In genomic region chr1:247165674-247166073, GRCh38 we compare ENCODE assay signal across 25 cellular contexts. TPM values are rescaled to one million over a fixed set of nuclear protein-coding genes. Genes with fewer than 3 reads are reported as not detected.
DNase-seq lines count a peak whose midpoint lies in the region; ATAC-seq and TF ChIP-seq lines count a peak whose summit lies in the region.
"Had no signal": no experiment of that assay in that cellular context is flagged by ENCODE, and none has a peak within 500 bp of the region (broad histone marks: within the 10 kb centered on the region; RNA-seq: fewer than 3 reads in every experiment).

No MANE protein-coding gene starts in this region.

- in situ Hi-C loops in mammary epithelial cell (cut with MboI; ENCODE audit: low sequenced_read_pairs in 2 of 2): no loop called here

- H3K4me3 Mint-ChIP-seq in activated T-cell treated with anti-CD3 and anti-CD28 coated beads, Interleukin-2, amount 50 U/mL, for 72 hours: no peak overlapping the region
- H3K4me3 Mint-ChIP-seq in activated T-cell treated with anti-CD3 and anti-CD28 coated beads, Interleukin-2, amount 50 U/mL, for 24 hours: no peak overlapping the region
- H3K4me3 Mint-ChIP-seq in HFFc6 (no peak overlapping the region), endodermal cell (no peak overlapping the region)
- no peak overlapping the region for H3K4me3 Mint-ChIP-seq in stimulated activated naive B cell treated with anti-CD40 and anti-IgM and Interleukin-4, amounts not matched to agents 10 μg/mL and 1 μg/mL and 100 μg/mL, for 72 hours
- H3K4me3 Mint-ChIP-seq: CD4-positive, alpha-beta T cell had no signal

- peaks cover 35% of the 10 kb centered on the region for H3K4me1 Mint-ChIP-seq in activated T-cell treated with anti-CD3 and anti-CD28 coated beads, Interleukin-2, amount 50 U/mL, for 72 hours (ENCODE audit: low read depth)
- peaks cover 46% of the 10 kb centered on the region for H3K4me1 Mint-ChIP-seq in activated T-cell treated with anti-CD3 and anti-CD28 coated beads, Interleukin-2, amount 50 U/mL, for 24 hours (ENCODE audit: low read depth)
- H3K4me1 Mint-ChIP-seq in HFFc6 (ENCODE audit: low read depth) (peaks cover 6% of the 10 kb centered on the region; the same call in 1 of the 2 replicates), endodermal cell (peaks cover 13% of the 10 kb centered on the region)
- peaks cover 17 to 33% of the 10 kb centered on the region in 2 donors for H3K4me1 Mint-ChIP-seq in stimulated activated naive B cell treated with anti-CD40 and anti-IgM and Interleukin-4, amounts not matched to agents 10 μg/mL and 1 μg/mL and 100 μg/mL, for 72 hours

- no peak for DNase-seq in activated T-cell treated with anti-CD3 and anti-CD28 coated beads, Interleukin-2, amount 50 U/mL, for 72 hours
- no peak for DNase-seq in activated T-cell treated with anti-CD3 and anti-CD28 coated beads, Interleukin-2, amount 50 U/mL, for 24 hours
- DNase-seq in HFFc6: peak; percentile 0
- DNase-seq in endodermal cell: no peak
- no peak for DNase-seq in stimulated activated naive B cell treated with anti-CD40 and anti-IgM and Interleukin-4, amounts not matched to agents 10 μg/mL and 1 μg/mL and 100 μg/mL, for 72 hours
- no peak for DNase-seq in left lobe of liver (ENCODE audit: low spot score)
- no peak for DNase-seq in mammary epithelial cell
- no peak for DNase-seq in thyroid gland
- DNase-seq: 8988T; ACHN; CD4-positive, alpha-beta T cell; COR-L47; EL; GF-D8; Kasumi-1; MG63; NCI-H1105 treated with DMSO at 0.1 percent for 48 hours; NCI-H146; NCI-H1930; NCI-H2107; NCI-H446; NCI-H524 treated with DMSO at 0.1 percent for 48 hours; NCI-H774; SIG-M5 had no signal

- H3K27ac ChIP-seq in endodermal cell (ENCODE audit: low read depth, low read length) (no peak overlapping the region), mammary epithelial cell (ENCODE audit: insufficient read depth, low read depth, low read length) (no peak overlapping the region), thyroid gland (no peak overlapping the region)
- H3K27ac ChIP-seq: SK-N-MC had no signal

- no peak for TF ChIP-seq POLR2A in thyroid gland (IDR thresholded peaks at IDR 0.05)

- no TSS peak for BruUV-seq in mammary epithelial cell (replicated peaks; lab: Mats Ljungman, UMichigan)

- H2AFZ ChIP-seq in mammary epithelial cell (ENCODE audit: low read depth, low read length): no peak overlapping the region

- H3K4me1 ChIP-seq in endodermal cell (ENCODE audit: control insufficient read depth, insufficient read depth, low read length): no peaks in the 10 kb centered on the region
- H3K4me1 ChIP-seq in mammary epithelial cell (ENCODE audit: insufficient read depth, low read length): no peaks in the 10 kb centered on the region
- no peaks in the 10 kb centered on the region for H3K4me1 ChIP-seq in thyroid gland

- peaks cover 81% of the 10 kb centered on the region for H3K9me3 ChIP-seq in endodermal cell (ENCODE audit: control insufficient read depth, low read length)
- H3K9me3 ChIP-seq in mammary epithelial cell (replicated peaks; ENCODE audit: insufficient read depth, low read length): peaks cover 35% of the 10 kb centered on the region
- no peaks in the 10 kb centered on the region for H3K9me3 ChIP-seq in thyroid gland

- no peaks in the 10 kb centered on the region for H4K20me1 ChIP-seq in mammary epithelial cell (ENCODE audit: insufficient read depth, low read length)

- peaks cover 26 to 31% of the 10 kb centered on the region in 2 donors for H3K9me3 Mint-ChIP-seq in activated T-cell treated with anti-CD3 and anti-CD28 coated beads, Interleukin-2, amount 50 U/mL, for 72 hours
- H3K9me3 Mint-ChIP-seq in activated T-cell treated with anti-CD3 and anti-CD28 coated beads, Interleukin-2, amount 50 U/mL, for 24 hours: peaks cover 61% of the 10 kb centered on the region
- H3K9me3 Mint-ChIP-seq in HFFc6 (peaks cover 68% of the 10 kb centered on the region), endodermal cell (peaks cover 82% of the 10 kb centered on the region)
- peaks cover 22 to 37% of the 10 kb centered on the region in 2 donors for H3K9me3 Mint-ChIP-seq in stimulated activated naive B cell treated with anti-CD40 and anti-IgM and Interleukin-4, amounts not matched to agents 10 μg/mL and 1 μg/mL and 100 μg/mL, for 72 hours

- peaks cover 47 to 71% of the 10 kb centered on the region in 2 donors for H3K36me3 Mint-ChIP-seq in activated T-cell treated with anti-CD3 and anti-CD28 coated beads, Interleukin-2, amount 50 U/mL, for 72 hours (ENCODE audit: insufficient read depth in 2 of 2)
- peaks cover 92% of the 10 kb centered on the region for H3K36me3 Mint-ChIP-seq in activated T-cell treated with anti-CD3 and anti-CD28 coated beads, Interleukin-2, amount 50 U/mL, for 24 hours (ENCODE audit: low read depth)
- peaks cover 80% of the 10 kb centered on the region for H3K36me3 Mint-ChIP-seq in HFFc6 (ENCODE audit: low read depth)
- peaks cover 85% of the 10 kb centered on the region for H3K36me3 Mint-ChIP-seq in endodermal cell (ENCODE audit: low read depth)
- H3K36me3 Mint-ChIP-seq in stimulated activated naive B cell treated with anti-CD40 and anti-IgM and Interleukin-4, amounts not matched to agents 10 μg/mL and 1 μg/mL and 100 μg/mL, for 72 hours: peaks cover 64 to 85% of the 10 kb centered on the region in 2 donors

- peaks cover 82% of the 10 kb centered on the region for H3K79me2 ChIP-seq in mammary epithelial cell (ENCODE audit: insufficient read depth, low read length)

- H3K36me3 ChIP-seq in endodermal cell (ENCODE audit: control insufficient read depth, insufficient read depth, low read length) (peaks cover 51% of the 10 kb centered on the region), mammary epithelial cell (ENCODE audit: insufficient read depth, low read length) (peaks cover 7% of the 10 kb centered on the region), thyroid gland (no peaks in the 10 kb centered on the region)

- ATAC-seq in activated T-cell treated with anti-CD3 and anti-CD28 coated beads, Interleukin-2, amount 50 U/mL, for 72 hours (replicated peaks in 1 of 2): peak; percentile 35 to 58
- no peak for ATAC-seq in stimulated activated naive B cell treated with anti-CD40 and anti-IgM and Interleukin-4, amounts not matched to agents 10 μg/mL and 1 μg/mL and 100 μg/mL, for 72 hours (replicated peaks)
- no peak for ATAC-seq in left lobe of liver

- H3K27me3 ChIP-seq in endodermal cell (ENCODE audit: control insufficient read depth, insufficient read depth, low read length, poor library complexity, severe bottlenecking) (no peaks in the 10 kb centered on the region), mammary epithelial cell (ENCODE audit: insufficient read depth, low read length) (no peaks in the 10 kb centered on the region), thyroid gland (no peaks in the 10 kb centered on the region)
- H3K27me3 ChIP-seq: MG63 had no signal

- TF ChIP-seq CTCF in HFFc6 (IDR thresholded peaks at IDR 0.05) (no peak), endodermal cell (conservative IDR thresholded peaks at IDR 0.05) (no peak), mammary epithelial cell (conservative IDR thresholded peaks at IDR 0.05 in 1 of 2, IDR thresholded peaks at IDR 0.05 in 1 of 2; ENCODE audit: extremely low read depth in 1 of 2, insufficient read depth in 1 of 2, low read depth in 1 of 2, low read length in 2 of 2) (no peak), thyroid gland (IDR thresholded peaks at IDR 0.05) (no peak)

- peak overlapping the region; percentile 46 for H3K27ac Mint-ChIP-seq in activated T-cell treated with anti-CD3 and anti-CD28 coated beads, Interleukin-2, amount 50 U/mL, for 72 hours
- H3K27ac Mint-ChIP-seq in activated T-cell treated with anti-CD3 and anti-CD28 coated beads, Interleukin-2, amount 50 U/mL, for 24 hours: no peak overlapping the region
- no peak overlapping the region for H3K27ac Mint-ChIP-seq in HFFc6
- H3K27ac Mint-ChIP-seq in endodermal cell: no peak overlapping the region
- peak overlapping the region; percentile 22 for H3K27ac Mint-ChIP-seq in stimulated activated naive B cell treated with anti-CD40 and anti-IgM and Interleukin-4, amounts not matched to agents 10 μg/mL and 1 μg/mL and 100 μg/mL, for 72 hours
- H3K27ac Mint-ChIP-seq: CD4-positive, alpha-beta T cell had no signal

- H3K4me3 ChIP-seq in endodermal cell (ENCODE audit: low read length) (peak overlapping the region; percentile 51), mammary epithelial cell (replicated peaks in 1 of 3; ENCODE audit: insufficient read depth in 1 of 3, low read depth in 2 of 3, low read length in 3 of 3) (no peak overlapping the region), thyroid gland (replicated peaks in 1 of 3) (no peak overlapping the region)
- H3K4me3 ChIP-seq: MG63, SK-N-MC had no signal

- 90 to 92% methylated on average over 4 of the region's 4 CpGs for WGBS in endodermal cell (ENCODE audit: insufficient coverage in 1 of 2, insufficient read length in 1 of 2), 2 experiments
- 76% methylated on average over 4 of the region's 4 CpGs for WGBS in mammary epithelial cell (ENCODE audit: low coverage, missing lambda C conversion rate)
- 93 to 99% methylated on average over 4 of the region's 4 CpGs for WGBS in thyroid gland, 2 donors

- H3K4me2 ChIP-seq in mammary epithelial cell (ENCODE audit: insufficient read depth, low read depth, low read length): no peak overlapping the region

- CTCF ChIA-PET in mammary epithelial cell (lab: Charles Lee; ENCODE audit: low non-redundant PET): no interaction called here

- H3K9ac ChIP-seq in endodermal cell (ENCODE audit: extremely low read depth, low read length, poor library complexity, severe bottlenecking): no peak overlapping the region
- no peak overlapping the region for H3K9ac ChIP-seq in mammary epithelial cell (ENCODE audit: insufficient read depth, low read length)

- dilution Hi-C loops in mammary epithelial cell (cut with HindIII; ENCODE audit: low sequenced_read_pairs): no loop called here

- intact Hi-C loops in mammary epithelial cell (cut with micrococcal nuclease) (no loop called here), thyroid gland (cut with DNase I) (no loop called here)

- no peaks in the 10 kb centered on the region for H3K27me3 Mint-ChIP-seq in activated T-cell treated with anti-CD3 and anti-CD28 coated beads, Interleukin-2, amount 50 U/mL, for 72 hours (ENCODE audit: low read depth)
- H3K27me3 Mint-ChIP-seq in activated T-cell treated with anti-CD3 and anti-CD28 coated beads, Interleukin-2, amount 50 U/mL, for 24 hours: no peaks in the 10 kb centered on the region
- H3K27me3 Mint-ChIP-seq in HFFc6 (ENCODE audit: insufficient read depth): peaks cover 4% of the 10 kb centered on the region; the same call in 1 of the 2 replicates
- no peaks in the 10 kb centered on the region for H3K27me3 Mint-ChIP-seq in endodermal cell (ENCODE audit: insufficient read depth)
- H3K27me3 Mint-ChIP-seq in stimulated activated naive B cell treated with anti-CD40 and anti-IgM and Interleukin-4, amounts not matched to agents 10 μg/mL and 1 μg/mL and 100 μg/mL, for 72 hours: no peaks in the 10 kb centered on the region
- H3K27me3 Mint-ChIP-seq: CD4-positive, alpha-beta T cell had no signal

RNA-seq across cellular contexts. Expression of gene ZNF124, which starts 6.1 kb away (rescaled TPM):
- 10 to 100 TPM; 12.9 to 13.0 TPM for total RNA-seq in activated T-cell treated with anti-CD3 and anti-CD28 coated beads, Interleukin-2, amount 50 U/mL, for 72 hours
- 10 to 100 TPM; 10.3 to 17.2 (median 14.0) TPM for total RNA-seq in HFFc6 (2021; fragmentation: NEBNext Ultra II Directional; extraction: Animal tissue kit (Norgen Biotek cat#: 25700))
- total RNA-seq in endodermal cell (100 to 1,000 TPM in 1 of 2 donors, 10 to 100 TPM in 1; 93.3 to 101 TPM), left lobe of liver (5.3 TPM), mammary epithelial cell (10 to 100 TPM in 1 of 2 donors, 1 to 10 TPM in 1; 8.2 to 39.5 TPM), thyroid gland (10 to 100 TPM; 47.6 to 75.0 (median 62.4) TPM)
- 23.5 TPM for polyA plus RNA-seq in endodermal cell (2013, experiment 1 of 2)
- 28.3 TPM for polyA plus RNA-seq in endodermal cell (2013, experiment 2 of 2)
- 3.2 TPM for polyA plus RNA-seq in mammary epithelial cell
- polyA minus RNA-seq in mammary epithelial cell: not detected

Comparison
In these comparisons a context has a peak if more than half of its experiments do, and no peak if none do; other contexts are left out.
1. H3K27ac Mint-ChIP-seq: peak in activated T-cell treated with anti-CD3 and anti-CD28 coated beads, Interleukin-2, amount 50 U/mL, for 72 hours (single experiment) and stimulated activated naive B cell treated with anti-CD40 and anti-IgM and Interleukin-4, amounts not matched to agents 10 μg/mL and 1 μg/mL and 100 μg/mL, for 72 hours (single experiment); none in activated T-cell treated with anti-CD3 and anti-CD28 coated beads, Interleukin-2, amount 50 U/mL, for 24 hours (single experiment), HFFc6 (single experiment) and endodermal cell (single experiment).
2. ATAC-seq: peak in activated T-cell treated with anti-CD3 and anti-CD28 coated beads, Interleukin-2, amount 50 U/mL, for 72 hours (2 of 2); none in stimulated activated naive B cell treated with anti-CD40 and anti-IgM and Interleukin-4, amounts not matched to agents 10 μg/mL and 1 μg/mL and 100 μg/mL, for 72 hours (0 of 2) and left lobe of liver (single experiment).